ENCODE assay signal across 1 cellular context in genomic region chr2:50051374-50051773, GRCh38.
TF ChIP-seq lines count a peak whose summit lies in the region.

No MANE protein-coding gene starts in this region.

TF ChIP-seq in SK-N-SH, 30 proteins besides CTCF, POLR2A, EP300 and RAD21 (continued from another document):
- TF ChIP-seq, protein P1, sequence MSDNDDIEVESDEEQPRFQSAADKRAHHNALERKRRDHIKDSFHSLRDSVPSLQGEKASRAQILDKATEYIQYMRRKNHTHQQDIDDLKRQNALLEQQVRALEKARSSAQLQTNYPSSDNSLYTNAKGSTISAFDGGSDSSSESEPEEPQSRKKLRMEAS (IDR thresholded peaks at IDR 0.05; ENCODE audit: low read depth), result no peak
- TF ChIP-seq YY1 (IDR thresholded peaks at IDR 0.05; ENCODE audit: low read depth) (no peak), FOSL2 (IDR thresholded peaks at IDR 0.05; ENCODE audit: borderline replicate concordance, low read depth) (no peak), EZH2phosphoT487 (IDR thresholded peaks at IDR 0.05; ENCODE audit: borderline replicate concordance, low read depth) (no peak), REST (IDR thresholded peaks at IDR 0.05; ENCODE audit: low read depth, low read length) (no peak), GABPA (IDR thresholded peaks at IDR 0.05; ENCODE audit: low read depth) (no peak), FOXM1 (IDR thresholded peaks at IDR 0.05; ENCODE audit: low read depth) (no peak), NFIC (IDR thresholded peaks at IDR 0.05; ENCODE audit: borderline replicate concordance) (no peak), CHD2 (IDR thresholded peaks at IDR 0.05; ENCODE audit: low read length, partially characterized antibody) (no peak), SMC3 (IDR thresholded peaks at IDR 0.05; ENCODE audit: low read depth, low read length) (no peak), TCF12 (IDR thresholded peaks at IDR 0.05) (no peak), TAF1 (IDR thresholded peaks at IDR 0.05; ENCODE audit: borderline replicate concordance, low read depth, low read length) (no peak), GATA2 (CRISPR knock-in tag; IDR thresholded peaks at IDR 0.05) (no peak), TEAD4 (IDR thresholded peaks at IDR 0.05; ENCODE audit: borderline replicate concordance, insufficient read depth) (no peak)
